In the genomic region with DNA sequence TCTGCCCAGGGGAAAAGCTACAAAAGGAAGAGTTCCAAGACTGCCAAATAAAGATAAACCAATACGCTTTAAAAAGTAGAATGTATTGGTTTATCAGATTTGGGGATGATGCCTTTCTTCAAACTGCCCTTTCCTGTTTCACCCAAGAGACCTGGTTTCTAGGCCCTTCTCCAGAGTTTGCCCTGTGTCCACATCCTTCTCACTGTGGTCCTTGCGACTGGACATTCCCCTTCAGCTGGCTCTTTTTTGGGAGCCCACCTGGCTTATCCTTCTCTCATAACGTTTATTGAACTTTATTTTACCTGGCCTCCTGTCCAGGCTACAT, we compare ENCODE assay signal across 9 cellular contexts. TPM values are rescaled to one million over a fixed set of nuclear protein-coding genes. Genes with fewer than 3 reads are reported as not detected.
A peak's percentile ranks its signal among the peaks of the same experiment; 100 is the strongest.
DNase-seq lines count a peak whose midpoint lies in the region; ATAC-seq, FAIRE-seq and TF ChIP-seq lines count a peak whose summit lies in the region.
"Had no signal": no experiment of that assay in that cellular context is flagged by ENCODE, and none has a peak within 500 bp of the region (broad histone marks: within the 10 kb centered on the region; RNA-seq: fewer than 3 reads in every experiment).

No MANE protein-coding gene starts in this region.

- no peak for ATAC-seq in SK-N-SH treated with all-trans-retinoic acid at 6 μM for 48 hours
- no peak for ATAC-seq in activated naive CD8-positive, alpha-beta T cell treated with anti-CD3 and anti-CD28 coated beads, Interleukin-2, amount 50 U/mL, for 24 hours

- no peak for TF ChIP-seq EP300 in SK-N-SH (IDR thresholded peaks at IDR 0.05; ENCODE audit: borderline replicate concordance in 1 of 2, low read depth in 1 of 2, low read length in 1 of 2)

- H3K79me2 ChIP-seq in SK-N-SH (ENCODE audit: insufficient read depth) = peaks cover 17% of the 10 kb centered on the region; the same call in 1 of the 2 replicates

- H3K9me3 Mint-ChIP-seq in activated naive CD8-positive, alpha-beta T cell treated with anti-CD3 and anti-CD28 coated beads, Interleukin-2, amount 50 U/mL, for 24 hours = no peaks in the 10 kb centered on the region

- no peak for TF ChIP-seq CTCF in SK-N-SH (IDR thresholded peaks at IDR 0.05)
- no peak for TF ChIP-seq CTCF in kidney (IDR thresholded peaks at IDR 0.05; ENCODE audit: borderline replicate concordance, extremely low read depth, insufficient read depth)
- TF ChIP-seq CTCF in GM10248 (IDR thresholded peaks at IDR 0.05; ENCODE audit: control extremely low read depth, extremely low read depth, low read depth, missing control alignments) = no peak

- DNase-seq in SK-N-SH (peak; percentile 14), kidney (no peak), substantia nigra (lab: John Stamatoyannopoulos, UW) (no peak), GM10248 (ENCODE audit: extremely low spot score) (no peak), NCI-H2029 (lab: John Stamatoyannopoulos, UW) (no peak), SIG-M5 (lab: John Stamatoyannopoulos, UW) (no peak)
- DNase-seq in activated naive CD8-positive, alpha-beta T cell treated with anti-CD3 and anti-CD28 coated beads, Interleukin-2, amount 50 U/mL, for 24 hours = no peak

- peaks cover 16% of the 10 kb centered on the region in 2 experiments; a peak in 2 of 4 replicates for H3K4me1 ChIP-seq in SK-N-SH (ENCODE audit: control insufficient read depth in 1 of 2, insufficient read depth in 2 of 2, low read depth in 1 of 2, low read length in 1 of 2)
- H3K4me1 ChIP-seq in kidney (ENCODE audit: control insufficient read depth in 1 of 2, insufficient read depth in 1 of 2, low read depth in 1 of 2, low read length in 2 of 2) = peaks cover 12 to 16% of the 10 kb centered on the region in 2 donors

- H3K4me1 Mint-ChIP-seq in activated naive CD8-positive, alpha-beta T cell treated with anti-CD3 and anti-CD28 coated beads, Interleukin-2, amount 50 U/mL, for 24 hours = peaks cover 28% of the 10 kb centered on the region

- H2AFZ ChIP-seq in SK-N-SH (ENCODE audit: low read depth) = peak overlapping the region; percentile 77

- H3K27ac ChIP-seq in SK-N-SH (ENCODE audit: low read depth in 2 of 2, low read length in 1 of 2) (peak overlapping the region; percentile 87 to 94), kidney (ENCODE audit: low read depth in 2 of 2, low read length in 2 of 2) (peak overlapping the region; percentile 99), substantia nigra (ENCODE audit: low read depth, low read length, poor library complexity, severe bottlenecking) (peak overlapping the region; percentile 95)

- no peaks in the 10 kb centered on the region for H3K9me3 ChIP-seq in SK-N-SH
- no peaks in the 10 kb centered on the region for H3K9me3 ChIP-seq in kidney (ENCODE audit: control insufficient read depth in 1 of 2, low read length in 2 of 2)

- WGBS in SK-N-SH (ENCODE audit: low lambda C conversion rate) = 33% methylated on average over 3 of the region's 3 CpGs

- FAIRE-seq in kidney (lab: Jason Lieb, UNC) = no peak
- FAIRE-seq: A204.1 had no signal

- CTCF ChIA-PET in SK-N-SH (lab: Yijun Ruan, JAX) (interaction anchor here (0.8 to 1.4 kb wide), 2 partner anchors 17 to 173 kb away, joined by 3 read pairs; partner anchors contain the start of gene MAGOH), GM10248 (lab: Yijun Ruan, JAX) (no interaction called here)

- peaks cover 14% of the 10 kb centered on the region for H3K36me3 Mint-ChIP-seq in activated naive CD8-positive, alpha-beta T cell treated with anti-CD3 and anti-CD28 coated beads, Interleukin-2, amount 50 U/mL, for 24 hours (ENCODE audit: low read depth)

- H3K27me3 ChIP-seq in SK-N-SH (ENCODE audit: insufficient read depth) = no peaks in the 10 kb centered on the region

- peaks cover 4% of the 10 kb centered on the region for H3F3A ChIP-seq in SK-N-SH (replicated peaks; ENCODE audit: insufficient read depth)

- peak overlapping the region; percentile 95 for H3K27ac Mint-ChIP-seq in activated naive CD8-positive, alpha-beta T cell treated with anti-CD3 and anti-CD28 coated beads, Interleukin-2, amount 50 U/mL, for 24 hours

- intact Hi-C loops in kidney (cut with DNase I) = no loop called here

- H3K9me2 ChIP-seq in SK-N-SH = no peaks in the 10 kb centered on the region

- peak overlapping the region; percentile 84 for H3K9ac ChIP-seq in SK-N-SH
- H3K9ac ChIP-seq in kidney (ENCODE audit: low read length in 2 of 2) = peak overlapping the region; percentile 69 to 88

- peak overlapping the region; percentile 89 for H3K4me2 ChIP-seq in SK-N-SH

- H3K4me3 Mint-ChIP-seq in activated naive CD8-positive, alpha-beta T cell treated with anti-CD3 and anti-CD28 coated beads, Interleukin-2, amount 50 U/mL, for 24 hours = peak overlapping the region; percentile 90

- TF ChIP-seq RAD21 in SK-N-SH (IDR thresholded peaks at IDR 0.05; ENCODE audit: low read length) = no peak

- peak overlapping the region; percentile 63 to 77 for H3K4me3 ChIP-seq in SK-N-SH (ENCODE audit: low read depth in 2 of 2, low read length in 1 of 2)
- H3K4me3 ChIP-seq in kidney (ENCODE audit: low read length in 2 of 2) = peak overlapping the region; percentile 80 to 90

- no peaks in the 10 kb centered on the region for H3K27me3 Mint-ChIP-seq in activated naive CD8-positive, alpha-beta T cell treated with anti-CD3 and anti-CD28 coated beads, Interleukin-2, amount 50 U/mL, for 24 hours

- no peaks in the 10 kb centered on the region for H4K20me1 ChIP-seq in SK-N-SH (ENCODE audit: insufficient read depth)

- H3K36me3 ChIP-seq in SK-N-SH (replicated peaks in 1 of 2; ENCODE audit: control insufficient read depth in 1 of 2, insufficient read depth in 2 of 2, low read length in 1 of 2) (peaks cover 12 to 27% of the 10 kb centered on the region in 2 experiments), kidney (ENCODE audit: control insufficient read depth in 1 of 2, insufficient read depth in 2 of 2, low read length in 2 of 2) (peaks cover 7 to 14% of the 10 kb centered on the region in 2 donors)

- POLR2A ChIA-PET in SK-N-SH (lab: Yijun Ruan, JAX) = interaction anchor here (1.0 kb wide), 1 partner anchor 18 kb away, joined by 3 read pairs; the partner anchor contains the start of gene MAGOH
- POLR2A ChIA-PET in GM10248 (lab: Yijun Ruan, JAX) = interaction anchor here (0.5 kb wide), 1 partner anchor 1324 kb away, joined by 6 read pairs; no protein-coding TSS in a partner anchor

TF ChIP-seq in SK-N-SH, 30 proteins besides CTCF, POLR2A, EP300 and RAD21 (continues in another document):
- TF ChIP-seq FOXJ3 (CRISPR knock-in tag; IDR thresholded peaks at IDR 0.05) = no peak
- no peak for TF ChIP-seq MXI1 (IDR thresholded peaks at IDR 0.05; ENCODE audit: low read depth, low read length)
- TF ChIP-seq FOSL2 (IDR thresholded peaks at IDR 0.05; ENCODE audit: borderline replicate concordance, low read depth) = no peak
- TF ChIP-seq ELF1 (IDR thresholded peaks at IDR 0.05) = no peak
- no peak for TF ChIP-seq GATA2 (CRISPR knock-in tag; IDR thresholded peaks at IDR 0.05)
- TF ChIP-seq RCOR1 (IDR thresholded peaks at IDR 0.05; ENCODE audit: low read length) = no peak
- TF ChIP-seq TAF1 (IDR thresholded peaks at IDR 0.05; ENCODE audit: borderline replicate concordance, low read depth, low read length) = no peak
- TF ChIP-seq FOXM1 (IDR thresholded peaks at IDR 0.05; ENCODE audit: low read depth) = no peak
- TF ChIP-seq MEF2A (IDR thresholded peaks at IDR 0.05; ENCODE audit: borderline replicate concordance, low read depth) = no peak
- no peak for TF ChIP-seq NFIC (IDR thresholded peaks at IDR 0.05; ENCODE audit: borderline replicate concordance)
- TF ChIP-seq CHD2 (IDR thresholded peaks at IDR 0.05; ENCODE audit: low read length, partially characterized antibody) = no peak

TF ChIP-seq in SK-N-SH treated with all-trans-retinoic acid at 6 μM for 48 hours, 23 proteins besides CTCF, POLR2A, EP300 and RAD21 (continues in another document):
- TF ChIP-seq OSR1 (CRISPR knock-in tag; IDR thresholded peaks at IDR 0.05) = no peak
- no peak for TF ChIP-seq TCF4 (CRISPR knock-in tag; IDR thresholded peaks at IDR 0.05; ENCODE audit: borderline replicate concordance)
- TF ChIP-seq, protein P1, sequence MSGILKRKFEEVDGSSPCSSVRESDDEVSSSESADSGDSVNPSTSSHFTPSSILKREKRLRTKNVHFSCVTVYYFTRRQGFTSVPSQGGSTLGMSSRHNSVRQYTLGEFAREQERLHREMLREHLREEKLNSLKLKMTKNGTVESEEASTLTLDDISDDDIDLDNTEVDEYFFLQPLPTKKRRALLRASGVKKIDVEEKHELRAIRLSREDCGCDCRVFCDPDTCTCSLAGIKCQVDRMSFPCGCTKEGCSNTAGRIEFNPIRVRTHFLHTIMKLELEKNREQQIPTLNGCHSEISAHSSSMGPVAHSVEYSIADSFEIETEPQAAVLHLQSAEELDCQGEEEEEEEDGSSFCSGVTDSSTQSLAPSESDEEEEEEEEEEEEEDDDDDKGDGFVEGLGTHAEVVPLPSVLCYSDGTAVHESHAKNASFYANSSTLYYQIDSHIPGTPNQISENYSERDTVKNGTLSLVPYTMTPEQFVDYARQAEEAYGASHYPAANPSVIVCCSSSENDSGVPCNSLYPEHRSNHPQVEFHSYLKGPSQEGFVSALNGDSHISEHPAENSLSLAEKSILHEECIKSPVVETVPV (CRISPR knock-in tag; IDR thresholded peaks at IDR 0.05) = no peak
- TF ChIP-seq ISL1 (CRISPR knock-in tag; IDR thresholded peaks at IDR 0.05) = no peak
- TF ChIP-seq ZNF565 (CRISPR knock-in tag; conservative IDR thresholded peaks at IDR 0.05; ENCODE audit: low read depth) = no peak

RNA-seq across cellular contexts. Expression of gene CZIB, which starts 0.5 kb away (rescaled TPM):
- 69.0 and 77.0 TPM in 2 replicates for polyA plus RNA-seq in SK-N-SH (2012; rRNA removed)
- 63.3 and 64.2 TPM in 2 replicates for polyA plus RNA-seq in SK-N-SH (2012; cell fraction: cytosol; rRNA removed)
- polyA plus RNA-seq in SK-N-SH (2012; cell fraction: nucleus; rRNA removed) = 77.6 and 114 TPM in 2 replicates
- 54.1 TPM for total RNA-seq in kidney
- 76.5 TPM for polyA plus RNA-seq in kidney (ENCODE audit: insufficient read depth, low read depth, low replicate concordance)

RNA-seq across cellular contexts. Expression of gene MAGOH, which starts 17.4 kb away (rescaled TPM):
- polyA plus RNA-seq in SK-N-SH (2012; rRNA removed) (26.5 and 31.1 TPM in 2 replicates), kidney (ENCODE audit: insufficient read depth, low read depth, low replicate concordance) (64.6 TPM)
- 48.1 and 71.8 TPM in 2 replicates for polyA plus RNA-seq in SK-N-SH (2012; cell fraction: cytosol; rRNA removed)
- polyA plus RNA-seq in SK-N-SH (2012; cell fraction: nucleus; rRNA removed) = 2.6 and 5.8 TPM in 2 replicates
- total RNA-seq in kidney = 39.4 TPM

RNA-seq across cellular contexts. Expression of gene CPT2, which starts 24.3 kb away (rescaled TPM):
- polyA plus RNA-seq in SK-N-SH (2012; rRNA removed) (18.6 and 21.3 TPM in 2 replicates), kidney (ENCODE audit: insufficient read depth, low read depth, low replicate concordance) (57.7 TPM)
- polyA plus RNA-seq in SK-N-SH (2012; cell fraction: cytosol; rRNA removed) = 14.1 and 18.5 TPM in 2 replicates
- 7.5 and 10.6 TPM in 2 replicates for polyA plus RNA-seq in SK-N-SH (2012; cell fraction: nucleus; rRNA removed)
- total RNA-seq in kidney = 24.2 TPM
